Comparison of ENCODE assay signal across 8 cellular contexts in the genomic region with DNA sequence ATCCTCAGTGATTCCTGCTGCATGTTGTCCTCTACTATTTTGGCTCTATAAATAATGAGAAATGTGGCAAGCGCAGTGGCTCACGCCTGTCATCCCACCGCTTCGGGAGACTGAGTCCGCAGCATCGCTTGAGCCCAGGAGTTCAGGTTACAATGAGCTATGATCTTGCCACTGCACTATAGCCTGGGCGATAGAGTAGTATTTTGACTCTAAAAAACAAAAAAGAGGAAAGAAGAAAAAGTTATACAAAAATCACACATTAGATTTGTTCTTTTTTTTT. TPM values are rescaled to one million over a fixed set of nuclear protein-coding genes. Genes with fewer than 3 reads are reported as not detected.
A peak's percentile ranks its signal among the peaks of the same experiment; 100 is the strongest.
DNase-seq lines count a peak whose midpoint lies in the region; ATAC-seq, FAIRE-seq and TF ChIP-seq lines count a peak whose summit lies in the region.

No MANE protein-coding gene starts in this region.

- intact Hi-C loops in HCT116 (cut with micrococcal nuclease): no loop called here
- intact Hi-C loops in activated B cell treated with CpG ODN at 0.5 μM for 24 hours (cut with micrococcal nuclease): loop anchor here (1.0 to 5.0 kb wide), 4 partner anchors 34 to 139 kb away; a partner anchor contains a TSS
- intact Hi-C loops in right cardiac atrium (cut with DNase I): loop anchor here in 1 of 4 donors (2.0 kb wide), 1 partner anchor 30 kb away; no protein-coding TSS in a partner anchor

- peaks cover 36% of the 10 kb centered on the region for H3K79me2 ChIP-seq in HCT116 (ENCODE audit: insufficient read depth, low read length)

- TSS peak; percentile 91 for BruUV-seq in HCT116 (replicated peaks; lab: Mats Ljungman, UMichigan)

- H3K4me1 Mint-ChIP-seq in activated B cell treated with CpG ODN at 0.5 μM for 24 hours: peaks cover 36% of the 10 kb centered on the region

- peaks cover 28% of the 10 kb centered on the region for H3K36me3 Mint-ChIP-seq in activated B cell treated with CpG ODN at 0.5 μM for 24 hours (ENCODE audit: low read depth)

- WGBS in right cardiac atrium: 79% methylated on average over 7 of the region's 7 CpGs
- WGBS in small intestine, 3 donors: 78 to 93% (median 89%) methylated on average over 7 of the region's 7 CpGs

- H3K9me3 Mint-ChIP-seq in activated B cell treated with CpG ODN at 0.5 μM for 24 hours: peaks cover 2% of the 10 kb centered on the region

- no peaks in the 10 kb centered on the region for H3K36me3 ChIP-seq in HCT116 (ENCODE audit: control insufficient read depth in 1 of 2, insufficient read depth in 2 of 2, low read length in 2 of 2)
- H3K36me3 ChIP-seq in small intestine (ENCODE audit: control insufficient read depth in 2 of 2, insufficient read depth in 2 of 2, low read length in 2 of 2): peaks cover 0 to 2% of the 10 kb centered on the region in 2 donors

- POLR2A ChIA-PET in HCT116 (lab: Charles Lee): interaction anchor here (0.9 to 2.8 kb wide), 4 partner anchors 17 to 51 kb away, joined by 3 to 22 read pairs (median 4); a partner anchor contains a TSS
- POLR2A ChIA-PET in activated B cell treated with CpG ODN at 0.5 μM for 24 hours (lab: Charles Lee): interaction anchor here (1.1 to 3.6 kb wide), 7 partner anchors 12 to 45 kb away, joined by 3 to 47 read pairs (median 10); a partner anchor contains a TSS

- no peak overlapping the region for H2AFZ ChIP-seq in HCT116 (ENCODE audit: low read depth, low read length, poor library complexity, severe bottlenecking)

- ATAC-seq in HCT116: peak; percentile 4; the same call in 1 of the 2 replicates
- no peak for ATAC-seq in activated B cell treated with CpG ODN at 0.5 μM for 24 hours (ENCODE audit: low read depth)
- no peak for ATAC-seq in right cardiac atrium
- ATAC-seq in HG02970 (IDR thresholded peaks at IDR 0.05; ENCODE audit: low FRiP score, unreplicated experiment): no peak
- no peak for ATAC-seq in GM19395 (IDR thresholded peaks at IDR 0.05; ENCODE audit: unreplicated experiment)

- TF ChIP-seq POLR2A in HCT116 (IDR thresholded peaks at IDR 0.05; ENCODE audit: borderline replicate concordance, extremely low read depth, insufficient read depth, insufficient read length): no peak

- CTCF ChIA-PET in HCT116 (lab: Charles Lee): interaction anchor here (0.9 to 1.7 kb wide), 3 partner anchors 32 to 126 kb away, joined by 3 to 5 read pairs (median 5); no protein-coding TSS in a partner anchor
- CTCF ChIA-PET in activated B cell treated with CpG ODN at 0.5 μM for 24 hours (lab: Charles Lee): interaction anchor here (0.8 to 2.4 kb wide), 4 partner anchors 20 to 47 kb away, joined by 5 to 16 read pairs (median 6); a partner anchor contains a TSS

- RAD21 ChIA-PET in HCT116 (lab: Charles Lee; ENCODE audit: low non-redundant PET in 1 of 2, low total read pairs in 2 of 2, uncharacterized antibody in 2 of 2, unreplicated experiment in 2 of 2): no interaction called here

- peak overlapping the region; percentile 90 for H3K4me2 ChIP-seq in HCT116 (ENCODE audit: low read length)

- H4K20me1 ChIP-seq in HCT116 (ENCODE audit: insufficient read depth): no peaks in the 10 kb centered on the region

- H3K4me3 ChIP-seq in HCT116 (replicated peaks in 1 of 2; ENCODE audit: low read depth in 1 of 2, low read length in 2 of 2) (peak overlapping the region; percentile 84 to 91), right cardiac atrium (ENCODE audit: low read length) (peak overlapping the region; percentile 90), small intestine (ENCODE audit: low read depth in 1 of 2, low read length in 2 of 2) (peak overlapping the region; percentile 34 to 39)

- H3K27me3 Mint-ChIP-seq in activated B cell treated with CpG ODN at 0.5 μM for 24 hours: no peaks in the 10 kb centered on the region

- TF ChIP-seq CTCF in HCT116 (IDR thresholded peaks at IDR 0.05 in 2 of 3, conservative IDR thresholded peaks at IDR 0.05 in 1 of 3; ENCODE audit: borderline replicate concordance in 1 of 3, insufficient read depth in 1 of 3, low read depth in 2 of 3, low read length in 2 of 3) (no peak), activated B cell treated with CpG ODN at 0.5 μM for 24 hours (IDR thresholded peaks at IDR 0.05) (no peak)

- H3K4me3 Mint-ChIP-seq in activated B cell treated with CpG ODN at 0.5 μM for 24 hours: peak overlapping the region; percentile 96

- peak overlapping the region; percentile 91 for H3K27ac Mint-ChIP-seq in activated B cell treated with CpG ODN at 0.5 μM for 24 hours

- DNase-seq in HCT116 (ENCODE audit: low read depth, low spot score) (no peak), activated B cell treated with CpG ODN at 0.5 μM for 24 hours (no peak), right cardiac atrium (no peak), small intestine (no peak), NCI-H524 (lab: John Stamatoyannopoulos, UW) (no peak), cerebellar nuclear complex (lab: John Stamatoyannopoulos, UW) (no peak)

- H3K27me3 ChIP-seq in HCT116 (ENCODE audit: insufficient read depth, low read length) (no peaks in the 10 kb centered on the region), right cardiac atrium (ENCODE audit: control insufficient read depth, insufficient read depth) (no peaks in the 10 kb centered on the region), small intestine (ENCODE audit: control insufficient read depth in 2 of 2, insufficient read depth in 2 of 2, low read length in 2 of 2) (no peaks in the 10 kb centered on the region)

- FAIRE-seq in small intestine (lab: Jason Lieb, UNC): no peak

- H3K9ac ChIP-seq in HCT116 (ENCODE audit: low read length): peak overlapping the region; percentile 70

- H3K9me2 ChIP-seq in HCT116 (ENCODE audit: insufficient read depth): no peaks in the 10 kb centered on the region

- H3K4me1 ChIP-seq in HCT116 (ENCODE audit: control insufficient read depth in 1 of 2, insufficient read depth in 2 of 2, low read length in 2 of 2) (peaks cover 8 to 14% of the 10 kb centered on the region in 2 experiments), right cardiac atrium (ENCODE audit: control insufficient read depth, insufficient read depth, low read length) (peaks cover 6% of the 10 kb centered on the region), small intestine (ENCODE audit: control insufficient read depth in 2 of 2, insufficient read depth in 1 of 2, low read depth in 1 of 2, low read length in 1 of 2) (peaks cover 3 to 6% of the 10 kb centered on the region in 2 donors)

- H3K9me3 ChIP-seq in HCT116 (ENCODE audit: control insufficient read depth in 1 of 2, insufficient read depth in 1 of 2, low read depth in 1 of 2, low read length in 2 of 2): no peaks in the 10 kb centered on the region
- no peaks in the 10 kb centered on the region for H3K9me3 ChIP-seq in right cardiac atrium (ENCODE audit: control insufficient read depth, low read length)
- H3K9me3 ChIP-seq in small intestine (ENCODE audit: control insufficient read depth, low read depth): no peaks in the 10 kb centered on the region

- TF ChIP-seq RAD21 in HCT116 (IDR thresholded peaks at IDR 0.05; ENCODE audit: low read depth): no peak

- H3K27ac ChIP-seq in HCT116 (ENCODE audit: low read depth, low read length) (peak overlapping the region; percentile 85), right cardiac atrium (ENCODE audit: low read length) (peak overlapping the region; percentile 91), small intestine (ENCODE audit: low read depth in 1 of 2, low read length in 1 of 2) (peak overlapping the region; percentile 76 to 90)

TF ChIP-seq in HCT116, 20 proteins besides CTCF, POLR2A, EP300 and RAD21:
- TF ChIP-seq EZH2 (IDR thresholded peaks at IDR 0.05) (no peak), FOSL1 (IDR thresholded peaks at IDR 0.05; ENCODE audit: low read depth) (no peak), SIN3A (IDR thresholded peaks at IDR 0.05; ENCODE audit: low read depth) (0 out of 2 replicates have a peak, but pooled peaks have one; percentile 9)

RNA-seq across cellular contexts. Expression of a gene that starts 0.8 kb away (rescaled TPM):
- 17.5 TPM for total RNA-seq in HCT116 (2021; ENCODE audit: unreplicated experiment)
- 10.3 and 10.4 TPM in 2 replicates for polyA plus RNA-seq in HCT116 (2012)
- 17.9 and 26.4 TPM in 2 replicates for total RNA-seq in activated B cell treated with CpG ODN at 0.5 μM for 24 hours
- 10 to 100 TPM; 14.2 to 21.5 (median 15.7) TPM for total RNA-seq in right cardiac atrium
- 8.6 TPM for polyA plus RNA-seq in right cardiac atrium
- polyA plus RNA-seq in small intestine: 10 to 100 TPM; 13.4 to 18.6 (median 15.9) TPM

RNA-seq across cellular contexts. Expression of a gene that starts 19.7 kb away (rescaled TPM):
- 52.6 TPM for total RNA-seq in HCT116 (2021; ENCODE audit: unreplicated experiment)
- 47.2 and 55.5 TPM in 2 replicates for polyA plus RNA-seq in HCT116 (2012)
- 68.8 and 75.8 TPM in 2 replicates for total RNA-seq in activated B cell treated with CpG ODN at 0.5 μM for 24 hours
- 10 to 100 TPM; 55.3 to 62.9 (median 59.5) TPM for total RNA-seq in right cardiac atrium
- 93.6 TPM for polyA plus RNA-seq in right cardiac atrium
- 10 to 100 TPM; 53.5 to 65.9 (median 60.0) TPM for polyA plus RNA-seq in small intestine

RNA-seq across cellular contexts. Expression of a gene that starts 39.8 kb away (rescaled TPM):
- total RNA-seq in HCT116 (2021; ENCODE audit: unreplicated experiment): 0.39 TPM
- polyA plus RNA-seq in HCT116 (2012): 0.30 and 0.37 TPM in 2 replicates
- total RNA-seq in activated B cell treated with CpG ODN at 0.5 μM for 24 hours: 7.0 and 7.4 TPM in 2 replicates
- total RNA-seq in right cardiac atrium: 1 to 10 TPM; 2.3 to 3.4 (median 2.7) TPM
- polyA plus RNA-seq in right cardiac atrium: 3.7 TPM
- 1 to 10 TPM in 2 of 3 donors, under 1 TPM in 1; 0.89 to 1.9 (median 1.7) TPM for polyA plus RNA-seq in small intestine

RNA-seq across cellular contexts. Expression of a gene that starts 48.8 kb away (rescaled TPM):
- 1.4 TPM for total RNA-seq in HCT116 (2021; ENCODE audit: unreplicated experiment)
- 1.4 TPM in 2 replicates for polyA plus RNA-seq in HCT116 (2012)
- 2.7 and 3.3 TPM in 2 replicates for total RNA-seq in activated B cell treated with CpG ODN at 0.5 μM for 24 hours
- total RNA-seq in right cardiac atrium: under 1 TPM in 3 of 4 donors, not detected in 1; 0.54 to 0.92 (median 0.66) TPM
- polyA plus RNA-seq in right cardiac atrium: 0.45 TPM
- polyA plus RNA-seq in small intestine: under 1 TPM in 1 of 3 donors, not detected in 2; 0.48 TPM

RNA-seq across cellular contexts. Expression of a gene that starts 54.7 kb away (rescaled TPM):
- total RNA-seq in HCT116 (2021; ENCODE audit: unreplicated experiment): 10.9 TPM
- polyA plus RNA-seq in HCT116 (2012): 6.4 and 7.3 TPM in 2 replicates
- total RNA-seq in activated B cell treated with CpG ODN at 0.5 μM for 24 hours: 1.6 and 1.8 TPM in 2 replicates
- 1 to 10 TPM in 2 of 4 donors, under 1 TPM in 2; 0.68 to 1.5 (median 0.95) TPM for total RNA-seq in right cardiac atrium
- polyA plus RNA-seq in right cardiac atrium: 1.3 TPM
- 1 to 10 TPM; 3.0 to 8.7 (median 4.6) TPM for polyA plus RNA-seq in small intestine

Comparison
In these comparisons a context has a peak if more than half of its experiments do, and no peak if none do; other contexts are left out.
1. H3K4me3 ChIP-seq: peak in every context shown above with its lines; median percentile 90 in right cardiac atrium; 88 in HCT116; 36 in small intestine.